In the genomic region with DNA sequence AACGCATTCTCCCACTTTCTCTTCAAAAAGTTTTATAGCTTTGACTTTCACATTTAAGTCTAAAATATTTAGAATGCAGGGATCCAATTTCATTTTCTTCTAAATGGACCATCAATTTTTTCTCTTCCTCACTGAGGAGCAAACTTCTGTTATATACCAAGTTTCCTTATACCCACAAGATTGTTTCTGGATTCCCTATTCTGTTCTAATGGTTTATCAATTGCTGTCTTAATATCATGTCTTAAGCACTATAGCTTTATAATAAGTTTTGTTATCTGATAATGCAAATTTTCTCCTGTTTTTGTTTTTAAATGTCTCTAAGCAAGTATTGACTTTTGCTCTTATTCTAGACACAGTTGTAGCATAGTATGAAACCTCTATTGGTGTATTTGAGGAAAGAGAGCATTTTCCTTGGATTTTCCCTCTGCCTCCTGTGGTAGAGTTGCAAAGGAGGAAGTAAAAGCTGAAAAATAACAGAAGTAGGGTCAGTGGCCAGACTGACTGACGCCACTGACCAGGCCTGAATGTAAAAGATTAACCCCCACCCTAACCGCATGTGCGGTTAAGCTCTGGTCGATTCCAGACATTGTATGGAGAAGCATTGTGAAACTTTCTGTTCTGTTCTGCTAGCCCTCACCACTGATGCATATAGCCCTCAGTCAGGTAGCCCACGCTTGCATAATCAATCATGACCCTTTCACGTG, we compare ENCODE assay signal across 1 cellular context.
TF ChIP-seq lines count a peak whose summit lies in the region.

No MANE protein-coding gene starts in this region.

TF ChIP-seq in liver, 16 proteins besides CTCF, POLR2A, EP300 and RAD21 (continued from another document):
- TF ChIP-seq TAF1 (conservative IDR thresholded peaks at IDR 0.05) = no peak
- no peak for TF ChIP-seq HNF4G (IDR thresholded peaks at IDR 0.05)
- TF ChIP-seq RXRA (IDR thresholded peaks at IDR 0.05) = peak in 1 of 2 donors; percentile 35
TF ChIP-seq in liver: peak in this region for 3.
